ENCODE assay signal across 22 cellular contexts in the genomic region with DNA sequence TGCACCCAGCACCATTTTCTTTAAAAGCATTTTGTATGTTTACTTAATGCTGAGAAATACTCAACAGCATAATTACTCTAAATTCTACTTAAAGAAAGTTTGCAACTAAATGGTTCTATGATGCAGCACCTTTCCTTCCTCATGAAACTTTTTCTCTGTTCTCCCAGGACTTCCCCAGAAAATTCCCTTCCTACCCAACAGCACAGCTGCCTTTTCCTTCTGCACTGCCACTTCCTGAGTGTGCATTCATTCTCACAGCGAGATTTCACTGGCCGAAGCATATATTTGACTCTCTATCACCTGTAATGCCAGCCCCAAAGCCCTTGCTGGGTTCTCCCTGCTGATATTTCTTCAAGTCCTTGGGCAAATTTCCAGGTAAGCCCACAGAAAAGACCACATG. TPM values are rescaled to one million over a fixed set of nuclear protein-coding genes. Genes with fewer than 3 reads are reported as not detected.
DNase-seq lines count a peak whose midpoint lies in the region; ATAC-seq and TF ChIP-seq lines count a peak whose summit lies in the region.
"Had no signal": no experiment of that assay in that cellular context is flagged by ENCODE, and none has a peak within 500 bp of the region (broad histone marks: within the 10 kb centered on the region; RNA-seq: fewer than 3 reads in every experiment).

No MANE protein-coding gene starts in this region.

- no peaks in the 10 kb centered on the region for H3K27me3 Mint-ChIP-seq in activated naive CD8-positive, alpha-beta T cell treated with anti-CD3 and anti-CD28 coated beads for 36 hours
- H3K27me3 Mint-ChIP-seq in endothelial cell (ENCODE audit: unreplicated experiment): peaks cover 8% of the 10 kb centered on the region
- H3K27me3 Mint-ChIP-seq in CD14-positive monocyte (ENCODE audit: low read depth in 3 of 3): no peaks in the 10 kb centered on the region
- H3K27me3 Mint-ChIP-seq in endodermal cell (ENCODE audit: insufficient read depth): no peaks in the 10 kb centered on the region

- no peak for TF ChIP-seq CTCF in endothelial cell (IDR thresholded peaks at IDR 0.05; ENCODE audit: unreplicated experiment)
- no peak for TF ChIP-seq CTCF in CD14-positive monocyte (IDR thresholded peaks at IDR 0.05)
- TF ChIP-seq CTCF in endodermal cell (conservative IDR thresholded peaks at IDR 0.05): no peak

- intact Hi-C loops in CD14-positive monocyte (cut with micrococcal nuclease): no loop called here

- ATAC-seq in GM18868 (IDR thresholded peaks at IDR 0.05; ENCODE audit: unreplicated experiment): peak; percentile 39
- no peak for ATAC-seq in HG02840 (IDR thresholded peaks at IDR 0.05; ENCODE audit: low FRiP score, unreplicated experiment)
- ATAC-seq: CD8-positive, alpha-beta T cell; Panc1; SK-N-SH treated with all-trans-retinoic acid at 6 μM for 48 hours had no signal

- H3K4me1 ChIP-seq in skeletal muscle tissue (ENCODE audit: control insufficient read depth in 3 of 3, insufficient read depth in 3 of 3, low read length in 3 of 3) (peaks cover 18 to 22% (median 21%) of the 10 kb centered on the region in 3 donors), endodermal cell (ENCODE audit: control insufficient read depth, insufficient read depth, low read length) (no peaks in the 10 kb centered on the region)

- H3K9ac ChIP-seq in skeletal muscle tissue (ENCODE audit: low read depth in 1 of 3, low read length in 3 of 3) (no peak overlapping the region), endodermal cell (ENCODE audit: extremely low read depth, low read length, poor library complexity, severe bottlenecking) (no peak overlapping the region)
- H3K9ac ChIP-seq: KMS-11 had no signal

- H3K4me3 ChIP-seq in skeletal muscle tissue (ENCODE audit: low read length in 3 of 3) (no peak overlapping the region), endodermal cell (ENCODE audit: low read length) (no peak overlapping the region)

- H3K9me3 ChIP-seq in skeletal muscle tissue (ENCODE audit: control insufficient read depth in 3 of 3, low read length in 3 of 3) (no peaks in the 10 kb centered on the region), endodermal cell (ENCODE audit: control insufficient read depth, low read length) (no peaks in the 10 kb centered on the region)

- peak overlapping the region; percentile 68 for H3K27ac Mint-ChIP-seq in activated naive CD8-positive, alpha-beta T cell treated with anti-CD3 and anti-CD28 coated beads for 36 hours
- H3K27ac Mint-ChIP-seq in endothelial cell (ENCODE audit: unreplicated experiment) (peak overlapping the region; percentile 62), CD14-positive monocyte (peak overlapping the region in 2 of 7 donors; percentile 17 to 67), endodermal cell (no peak overlapping the region)
- H3K27ac Mint-ChIP-seq: CD8-positive, alpha-beta T cell had no signal

- WGBS in endodermal cell (ENCODE audit: insufficient coverage in 1 of 2, insufficient read length in 1 of 2), 2 experiments: 93 to 100% methylated on average over 2 of the region's 2 CpGs

- H3K4me1 Mint-ChIP-seq in activated naive CD8-positive, alpha-beta T cell treated with anti-CD3 and anti-CD28 coated beads for 36 hours: peaks cover 9% of the 10 kb centered on the region
- H3K4me1 Mint-ChIP-seq in endothelial cell (ENCODE audit: unreplicated experiment) (peaks cover 14% of the 10 kb centered on the region), CD14-positive monocyte (no peaks in the 10 kb centered on the region), endodermal cell (peaks cover 6% of the 10 kb centered on the region)

- H3K4me3 Mint-ChIP-seq in activated naive CD8-positive, alpha-beta T cell treated with anti-CD3 and anti-CD28 coated beads for 36 hours: no peak overlapping the region
- H3K4me3 Mint-ChIP-seq in endothelial cell (ENCODE audit: unreplicated experiment) (no peak overlapping the region), CD14-positive monocyte (no peak overlapping the region), endodermal cell (no peak overlapping the region)
- H3K4me3 Mint-ChIP-seq: CD8-positive, alpha-beta T cell; HFFc6 had no signal

- H3K36me3 Mint-ChIP-seq in activated naive CD8-positive, alpha-beta T cell treated with anti-CD3 and anti-CD28 coated beads for 36 hours: peaks cover 18% of the 10 kb centered on the region
- H3K36me3 Mint-ChIP-seq in endothelial cell (ENCODE audit: low read depth, unreplicated experiment) (peaks cover 13% of the 10 kb centered on the region), CD14-positive monocyte (peaks cover 65 to 92% of the 10 kb centered on the region in 2 donors), endodermal cell (ENCODE audit: low read depth) (peaks cover 57% of the 10 kb centered on the region)

- peaks cover 7 to 14% (median 7%) of the 10 kb centered on the region in 3 donors for H3K36me3 ChIP-seq in skeletal muscle tissue (ENCODE audit: control insufficient read depth in 3 of 3, insufficient read depth in 3 of 3, low read length in 3 of 3)
- H3K36me3 ChIP-seq in endodermal cell (ENCODE audit: control insufficient read depth, insufficient read depth, low read length): peaks cover 81% of the 10 kb centered on the region

- no peaks in the 10 kb centered on the region for H3K27me3 ChIP-seq in skeletal muscle tissue (ENCODE audit: control insufficient read depth in 3 of 3, insufficient read depth in 3 of 3, low read length in 3 of 3)
- H3K27me3 ChIP-seq in endodermal cell (ENCODE audit: control insufficient read depth, insufficient read depth, low read length, poor library complexity, severe bottlenecking): no peaks in the 10 kb centered on the region

- DNase-seq in activated naive CD8-positive, alpha-beta T cell treated with anti-CD3 and anti-CD28 coated beads for 36 hours: no peak
- DNase-seq in endothelial cell (ENCODE audit: low spot score) (no peak), CD14-positive monocyte (ENCODE audit: low spot score) (no peak), endodermal cell (no peak)
- DNase-seq: Calu3; CD8-positive, alpha-beta T cell; DMS153; H7; HFFc6; IMR-90; NCI-H1092 treated with DMSO at 0.1 percent for 48 hours; NCI-H146; NCI-H2029; NCI-H2227 treated with DMSO at 0.1 percent for 48 hours; NCI-H510A treated with DMSO at 0.1 percent for 48 hours; NCI-H748 treated with DMSO at 0.1 percent for 48 hours had no signal

- no peaks in the 10 kb centered on the region for H3K9me3 Mint-ChIP-seq in activated naive CD8-positive, alpha-beta T cell treated with anti-CD3 and anti-CD28 coated beads for 36 hours
- H3K9me3 Mint-ChIP-seq in endothelial cell (ENCODE audit: unreplicated experiment) (no peaks in the 10 kb centered on the region), CD14-positive monocyte (peaks cover 0 to 3% (median 0%) of the 10 kb centered on the region in 7 donors), endodermal cell (no peaks in the 10 kb centered on the region)
- H3K9me3 Mint-ChIP-seq: CD8-positive, alpha-beta T cell; HFFc6 had no signal

- peak overlapping the region; percentile 84 for H3K27ac ChIP-seq in skeletal muscle tissue (ENCODE audit: low read depth, low read length)
- no peak overlapping the region for H3K27ac ChIP-seq in endodermal cell (ENCODE audit: low read depth, low read length)
- H3K27ac ChIP-seq: KMS-11 had no signal

RNA-seq across cellular contexts. Expression of a gene that starts 41.5 kb away (rescaled TPM):
- total RNA-seq in activated naive CD8-positive, alpha-beta T cell treated with anti-CD3 and anti-CD28 coated beads for 36 hours: 1 to 10 TPM; 1.8 to 2.2 TPM
- total RNA-seq in endothelial cell (ENCODE audit: unreplicated experiment) (0.69 TPM), skeletal muscle tissue (1.0 TPM), endodermal cell (under 1 TPM; 0.04 to 0.64 TPM)
- not detected for polyA plus RNA-seq in CD14-positive monocyte
- 1.6 TPM for polyA plus RNA-seq in endodermal cell (2013, experiment 1 of 2)
- polyA plus RNA-seq in endodermal cell (2013, experiment 2 of 2): 0.66 TPM
- total RNA-seq: Calu3; CD8-positive, alpha-beta T cell had no signal
